1 cellular context compared by ENCODE assay signal in genomic region chr18:58286793-58287625, GRCh38.
TF ChIP-seq lines count a peak whose summit lies in the region.

No MANE protein-coding gene starts in this region.

TF ChIP-seq in GM23338, 12 proteins besides CTCF, POLR2A, EP300 and RAD21 (continued from another document):
- TF ChIP-seq ZNF462 (CRISPR knock-in tag; IDR thresholded peaks at IDR 0.05) (no peak), REST (IDR thresholded peaks at IDR 0.05; ENCODE audit: unreplicated experiment) (no peak), POLR2AphosphoS5 (IDR thresholded peaks at IDR 0.05; ENCODE audit: low read depth) (no peak), JUNB (IDR thresholded peaks at IDR 0.05; ENCODE audit: unreplicated experiment) (no peak), NANOG (IDR thresholded peaks at IDR 0.05; ENCODE audit: borderline replicate concordance) (no peak)
